14 cellular contexts compared by ENCODE assay signal in the genomic region with DNA sequence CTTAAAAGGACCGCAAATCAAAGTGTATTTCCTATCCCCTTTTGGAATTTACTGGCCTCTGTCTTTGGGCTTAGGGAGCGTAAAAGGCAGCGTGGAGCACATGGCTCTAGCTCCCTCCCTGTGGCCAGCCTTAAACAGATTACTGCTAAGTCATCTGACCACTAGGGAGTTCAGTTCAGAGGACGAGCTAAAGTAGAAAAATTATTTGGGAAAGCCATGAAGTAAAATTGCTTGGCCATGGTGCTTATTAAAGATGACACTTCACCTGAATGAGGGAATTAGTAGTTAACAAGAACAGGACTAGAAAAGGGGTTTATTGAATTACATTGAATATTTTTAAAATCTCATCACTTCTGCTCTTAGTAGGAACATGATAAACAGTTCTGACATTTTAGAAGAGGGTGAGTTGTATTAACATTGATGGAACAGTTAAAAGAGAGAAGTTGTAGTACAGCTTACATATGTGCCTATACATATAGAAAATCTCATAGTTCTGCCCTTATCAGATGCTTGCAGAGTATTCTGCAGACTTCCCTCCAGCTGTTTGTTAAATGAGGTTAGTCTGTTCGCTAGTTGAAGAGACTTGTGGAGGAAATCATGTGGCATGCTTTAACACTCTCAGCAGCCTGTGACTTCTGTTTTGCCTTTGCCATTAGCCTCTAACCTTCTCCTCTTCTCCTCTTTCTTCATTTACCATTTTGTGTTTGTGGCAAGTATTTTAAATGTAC. TPM values are rescaled to one million over a fixed set of nuclear protein-coding genes. Genes with fewer than 3 reads are reported as not detected.
DNase-seq lines count a peak whose midpoint lies in the region; ATAC-seq, FAIRE-seq and TF ChIP-seq lines count a peak whose summit lies in the region.
"Had no signal": no experiment of that assay in that cellular context is flagged by ENCODE, and none has a peak within 500 bp of the region (broad histone marks: within the 10 kb centered on the region; RNA-seq: fewer than 3 reads in every experiment).

No MANE protein-coding gene starts in this region.

- no peaks in the 10 kb centered on the region for H3K27me3 Mint-ChIP-seq in CD8-positive, alpha-beta T cell (ENCODE audit: low read depth)
- no peaks in the 10 kb centered on the region for H3K27me3 Mint-ChIP-seq in chondrocyte (ENCODE audit: low read depth)

- H3K4me3 ChIP-seq in CD8-positive, alpha-beta T cell (ENCODE audit: low read depth, low read length): peak overlapping the region; percentile 1
- H3K4me3 ChIP-seq in mesenchymal stem cell (ENCODE audit: insufficient read depth in 1 of 2, low read depth in 1 of 2, low read length in 2 of 2): no peak overlapping the region
- H3K4me3 ChIP-seq: SJCRH30 had no signal

- H3K4ac ChIP-seq in mesenchymal stem cell (ENCODE audit: low read depth in 1 of 2, low read length in 2 of 2): no peak overlapping the region

- no peaks in the 10 kb centered on the region for H3K27me3 ChIP-seq in CD8-positive, alpha-beta T cell (ENCODE audit: insufficient read depth, low read length)
- H3K27me3 ChIP-seq in mesenchymal stem cell (ENCODE audit: control insufficient read depth in 1 of 2, insufficient read depth in 1 of 2, low read length in 2 of 2): no peaks in the 10 kb centered on the region
- H3K27me3 ChIP-seq: SJCRH30 had no signal

- peak overlapping the region; percentile 44 for H3K9ac ChIP-seq in mesenchymal stem cell (ENCODE audit: low read length)

- peak overlapping the region; percentile 91 for H3K27ac Mint-ChIP-seq in CD8-positive, alpha-beta T cell
- H3K27ac Mint-ChIP-seq in chondrocyte (ENCODE audit: unreplicated experiment): peak overlapping the region; percentile 41

- no peak for TF ChIP-seq CTCF in CD8-positive, alpha-beta T cell (IDR thresholded peaks at IDR 0.05)
- TF ChIP-seq CTCF in chondrocyte (IDR thresholded peaks at IDR 0.05): no peak

- no peak overlapping the region for H4K91ac ChIP-seq in mesenchymal stem cell (ENCODE audit: low read length)

- no peak overlapping the region for H3K4me2 ChIP-seq in mesenchymal stem cell (ENCODE audit: low read length, poor library complexity, severe bottlenecking)

- WGBS in mesenchymal stem cell: 67% methylated on average over 4 of the region's 5 CpGs

- CTCF ChIA-PET in CD8-positive, alpha-beta T cell (lab: Charles Lee): interaction anchor here (0.8 to 10.5 kb wide), 6 partner anchors 9 to 96 kb away, joined by 3 to 196 read pairs (median 6); a partner anchor contains a TSS

- POLR2A ChIA-PET in CD8-positive, alpha-beta T cell (lab: Charles Lee): interaction anchor here (0.9 to 3.6 kb wide), 10 partner anchors 10 to 128 kb away, joined by 3 to 20 read pairs (median 4); a partner anchor contains a TSS

- H2BK5ac ChIP-seq in mesenchymal stem cell (ENCODE audit: low read depth, low read length, poor library complexity, severe bottlenecking): no peak overlapping the region

- peaks cover 51% of the 10 kb centered on the region for H3K4me1 ChIP-seq in CD8-positive, alpha-beta T cell (ENCODE audit: insufficient read depth, low read length)
- H3K4me1 ChIP-seq in mesenchymal stem cell (ENCODE audit: control insufficient read depth, insufficient read depth, low read depth, low read length): no peaks in the 10 kb centered on the region
- H3K4me1 ChIP-seq: SJCRH30 had no signal

- ATAC-seq in CD8-positive, alpha-beta T cell: peak; percentile 26

- no peak overlapping the region for H3K18ac ChIP-seq in mesenchymal stem cell (ENCODE audit: low read depth in 1 of 2, low read length in 2 of 2)

- no peak for FAIRE-seq in HTR-8/SVneo (lab: Jason Lieb, UNC)
- FAIRE-seq: colon had no signal

- H3K9me3 Mint-ChIP-seq in CD8-positive, alpha-beta T cell: no peaks in the 10 kb centered on the region
- H3K9me3 Mint-ChIP-seq in chondrocyte (ENCODE audit: low read depth): no peaks in the 10 kb centered on the region
- H3K9me3 Mint-ChIP-seq: neural crest cell had no signal

- H2BK15ac ChIP-seq in mesenchymal stem cell (ENCODE audit: low read depth, poor library complexity, severe bottlenecking): no peak overlapping the region

- intact Hi-C loops in CD8-positive, alpha-beta T cell (cut with DNase I, micrococcal nuclease): loop anchor here in 1 of 2 experiments (5.0 kb wide), 2 partner anchors 33 to 263 kb away; a partner anchor contains a TSS

- H2BK12ac ChIP-seq in mesenchymal stem cell (ENCODE audit: low read length in 2 of 2): no peak overlapping the region

- no peak overlapping the region for H2AK5ac ChIP-seq in mesenchymal stem cell (ENCODE audit: low read length, severe bottlenecking)

- no peak overlapping the region for H4K8ac ChIP-seq in mesenchymal stem cell (ENCODE audit: low read length)

- no peaks in the 10 kb centered on the region for H3K36me3 ChIP-seq in CD8-positive, alpha-beta T cell (ENCODE audit: insufficient read depth, low read length)
- peaks cover 19 to 53% of the 10 kb centered on the region in 2 experiments for H3K36me3 ChIP-seq in mesenchymal stem cell (ENCODE audit: control insufficient read depth in 1 of 2, insufficient read depth in 2 of 2, low read depth in 1 of 2, low read length in 2 of 2)

- no peak overlapping the region for H2AFZ ChIP-seq in mesenchymal stem cell (ENCODE audit: low read depth, low read length)

- no peak overlapping the region for H3K23ac ChIP-seq in mesenchymal stem cell (ENCODE audit: low read length in 2 of 2)

- H3K9me3 ChIP-seq in CD8-positive, alpha-beta T cell (ENCODE audit: low read length): no peaks in the 10 kb centered on the region
- no peaks in the 10 kb centered on the region for H3K9me3 ChIP-seq in mesenchymal stem cell (ENCODE audit: control insufficient read depth, low read length)
- H3K9me3 ChIP-seq: SJCRH30 had no signal

- peak overlapping the region; percentile 64 for H3K4me3 Mint-ChIP-seq in CD8-positive, alpha-beta T cell
- no peak overlapping the region for H3K4me3 Mint-ChIP-seq in chondrocyte (ENCODE audit: unreplicated experiment)
- H3K4me3 Mint-ChIP-seq: neural crest cell had no signal

- peaks cover 28% of the 10 kb centered on the region for H3K36me3 Mint-ChIP-seq in CD8-positive, alpha-beta T cell
- H3K36me3 Mint-ChIP-seq in chondrocyte (ENCODE audit: low read depth): peaks cover 5% of the 10 kb centered on the region

- no peak overlapping the region for H3K14ac ChIP-seq in mesenchymal stem cell (ENCODE audit: low read length in 2 of 2)

- no peak for DNase-seq in CD8-positive, alpha-beta T cell
- DNase-seq in NCI-H82 (lab: John Stamatoyannopoulos, UW) (peak; percentile 89), chondrocyte (ENCODE audit: low spot score) (no peak), mesenchymal stem cell (peak; percentile 45), DMS 273 (lab: John Stamatoyannopoulos, UW; ENCODE audit: unreplicated experiment) (no peak), HTR-8/SVneo (ENCODE audit: insufficient read length, low spot score) (no peak), amniotic stem cell (lab: John Stamatoyannopoulos, UW) (no peak), NCI-H1105 (lab: John Stamatoyannopoulos, UW) (no peak)
- DNase-seq: hypothalamus; NCI-H510A; SJCRH30; stimulated activated CD4-positive, alpha-beta T cell treated with anti-CD3 and anti-CD28 coated beads, Interleukin-4, amount 100 ng/mL, for 1 hour had no signal

- H3K27ac ChIP-seq in CD8-positive, alpha-beta T cell (ENCODE audit: low read depth, low read length): peak overlapping the region; percentile 32
- H3K27ac ChIP-seq in mesenchymal stem cell (ENCODE audit: low read length, poor library complexity, severe bottlenecking): no peak overlapping the region
- H3K27ac ChIP-seq: SJCRH30 had no signal

- no peak overlapping the region for H2BK120ac ChIP-seq in mesenchymal stem cell (ENCODE audit: low read depth, low read length)

- H3K79me1 ChIP-seq in mesenchymal stem cell (replicated peaks; ENCODE audit: low read length, poor library complexity, severe bottlenecking): peaks cover 20% of the 10 kb centered on the region

- peaks cover 67% of the 10 kb centered on the region for H3K4me1 Mint-ChIP-seq in CD8-positive, alpha-beta T cell (ENCODE audit: low read depth)
- H3K4me1 Mint-ChIP-seq in chondrocyte (ENCODE audit: low read depth): peaks cover 10% of the 10 kb centered on the region

RNA-seq across cellular contexts. Expression of a gene that starts 31.2 kb away (rescaled TPM):
- 10 to 100 TPM; 43.2 to 45.1 TPM for total RNA-seq in CD8-positive, alpha-beta T cell
- 0.48 to 1.0 TPM (median 0.97 TPM) in 3 replicates for total RNA-seq in chondrocyte
- polyA plus RNA-seq in mesenchymal stem cell (2013, experiment 1 of 2): 29.8 TPM
- polyA plus RNA-seq in mesenchymal stem cell (2013, experiment 2 of 2): 28.9 TPM

Comparison
In these comparisons a context has a peak if more than half of its experiments do, and no peak if none do; other contexts are left out.
1. DNase-seq: peak in NCI-H82 (single experiment) and mesenchymal stem cell (single experiment); none in CD8-positive, alpha-beta T cell (0 of 7), chondrocyte (single experiment), DMS 273 (single experiment), HTR-8/SVneo (single experiment), amniotic stem cell (single experiment) and NCI-H1105 (single experiment).
2. RNA of a gene that starts 31.2 kb away (total RNA-seq): 43.2 to 45.1 TPM in CD8-positive, alpha-beta T cell; 0.48 to 1.0 TPM in chondrocyte; every median in the first group is over 10 times any median in the second.